ENCODE assay signal across 14 cellular contexts in genomic region chr14:104019806-104020205, GRCh38.
DNase-seq lines count a peak whose midpoint lies in the region; ATAC-seq and TF ChIP-seq lines count a peak whose summit lies in the region.
"Had no signal": no experiment of that assay in that cellular context is flagged by ENCODE, and none has a peak within 500 bp of the region (broad histone marks: within the 10 kb centered on the region; RNA-seq: fewer than 3 reads in every experiment).

No MANE protein-coding gene starts in this region.

- intact Hi-C loops in thyroid gland (cut with DNase I): no loop called here

- no peaks in the 10 kb centered on the region for H3K36me3 ChIP-seq in thyroid gland

- POLR2A ChIA-PET in WTC11 (lab: Charles Lee): interaction anchor here (0.5 kb wide), 1 partner anchor 51 kb away, joined by 3 read pairs; no protein-coding TSS in a partner anchor

- H3K4me3 ChIP-seq in LNCaP clone FGC (ENCODE audit: low read depth, low read length) (no peak overlapping the region), epithelial cell of proximal tubule (ENCODE audit: low read depth, low read length) (no peak overlapping the region), thyroid gland (replicated peaks in 1 of 3) (no peak overlapping the region)
- H3K4me3 ChIP-seq: BLaER1 treated with 17β-estradiol and CSF1 and Interleukin-3, amounts not matched to agents 10 nM and 100 nM; GM12878 had no signal

- no peak overlapping the region for H3K27ac Mint-ChIP-seq in WTC11
- H3K27ac Mint-ChIP-seq: B cell; CD8-positive, alpha-beta T cell had no signal

- no peaks in the 10 kb centered on the region for H3K4me1 Mint-ChIP-seq in WTC11
- H3K4me1 Mint-ChIP-seq: B cell had no signal

- no peaks in the 10 kb centered on the region; the same call in 1 of the 2 replicates for H3K27me3 Mint-ChIP-seq in WTC11 (ENCODE audit: low read depth)

- no peaks in the 10 kb centered on the region for H3K9me3 Mint-ChIP-seq in WTC11
- H3K9me3 Mint-ChIP-seq: CD8-positive, alpha-beta T cell had no signal

- H3K36me3 Mint-ChIP-seq in WTC11: no peaks in the 10 kb centered on the region
- H3K36me3 Mint-ChIP-seq: CD8-positive, alpha-beta T cell had no signal

- no peaks in the 10 kb centered on the region for H3K27me3 ChIP-seq in thyroid gland
- H3K27me3 ChIP-seq: BLaER1 treated with 17β-estradiol and CSF1 and Interleukin-3, amounts not matched to agents 10 nM and 100 nM had no signal

- H3K9me3 ChIP-seq in thyroid gland: no peaks in the 10 kb centered on the region
- H3K9me3 ChIP-seq: BLaER1 treated with 17β-estradiol and CSF1 and Interleukin-3, amounts not matched to agents 10 nM and 100 nM had no signal

- DNase-seq in LNCaP clone FGC (ENCODE audit: low read depth): no peak
- no peak for DNase-seq in WTC11 (ENCODE audit: low spot score)
- DNase-seq in epithelial cell of proximal tubule (ENCODE audit: low read depth): no peak
- no peak for DNase-seq in thyroid gland
- DNase-seq in stimulated activated CD4-positive, alpha-beta T cell treated with anti-CD3 and anti-CD28 coated beads, Interleukin-15, amount 100 ng/mL, for 24 hours: no peak
- DNase-seq in GF-D8 (lab: John Stamatoyannopoulos, UW): no peak
- DNase-seq: Calu3; CD8-positive, alpha-beta T cell; DMS79 treated with DMSO at 0.1 percent for 48 hours had no signal

- peak; percentile 44; the same call in 1 of the 2 replicates for ATAC-seq in WTC11
- ATAC-seq in HG02642 (IDR thresholded peaks at IDR 0.05; ENCODE audit: poor library complexity, unreplicated experiment): no peak
- ATAC-seq: CD8-positive, alpha-beta T cell; GM12878; HCT116 had no signal

- H3K4me3 Mint-ChIP-seq in WTC11: no peak overlapping the region
- H3K4me3 Mint-ChIP-seq: B cell; CD8-positive, alpha-beta T cell had no signal

- peak overlapping the region; percentile 23 to 45 (median 29) for H3K27ac ChIP-seq in thyroid gland
- H3K27ac ChIP-seq: BLaER1 treated with 17β-estradiol and CSF1 and Interleukin-3, amounts not matched to agents 10 nM and 100 nM had no signal

- 0 out of 2 replicates have a peak, but pooled peaks have one; percentile 2 for TF ChIP-seq CTCF in LNCaP clone FGC (IDR thresholded peaks at IDR 0.05; ENCODE audit: control insufficient read depth, extremely low read depth, insufficient read depth)
- no peak for TF ChIP-seq CTCF in WTC11 (IDR thresholded peaks at IDR 0.05)
- peak; percentile 15 for TF ChIP-seq CTCF in epithelial cell of proximal tubule (conservative IDR thresholded peaks at IDR 0.05; ENCODE audit: low read depth, low read length)
- no peak for TF ChIP-seq CTCF in thyroid gland (IDR thresholded peaks at IDR 0.05)

- TF ChIP-seq POLR2A in thyroid gland (IDR thresholded peaks at IDR 0.05): no peak

- WGBS in thyroid gland, 2 donors: 73 to 92% methylated on average over 7 of the region's 7 CpGs

- CTCF ChIA-PET in WTC11 (lab: Charles Lee): interaction anchor here (3.0 kb wide), 1 partner anchor 58 kb away, joined by 11 read pairs; no protein-coding TSS in a partner anchor

- H3K4me1 ChIP-seq in thyroid gland: peaks cover 38 to 45% of the 10 kb centered on the region in 2 donors

TF ChIP-seq in WTC11, 78 proteins besides CTCF, POLR2A, EP300 and RAD21:
- TF ChIP-seq SOX15 (CRISPR knock-in tag; IDR thresholded peaks at IDR 0.05): no peak
- no peak for TF ChIP-seq RELA (CRISPR knock-in tag; IDR thresholded peaks at IDR 0.05; ENCODE audit: borderline replicate concordance)
- TF ChIP-seq, protein P1, sequence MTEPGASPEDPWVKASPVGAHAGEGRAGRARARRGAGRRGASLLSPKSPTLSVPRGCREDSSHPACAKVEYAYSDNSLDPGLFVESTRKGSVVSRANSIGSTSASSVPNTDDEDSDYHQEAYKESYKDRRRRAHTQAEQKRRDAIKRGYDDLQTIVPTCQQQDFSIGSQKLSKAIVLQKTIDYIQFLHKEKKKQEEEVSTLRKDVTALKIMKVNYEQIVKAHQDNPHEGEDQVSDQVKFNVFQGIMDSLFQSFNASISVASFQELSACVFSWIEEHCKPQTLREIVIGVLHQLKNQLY (CRISPR knock-in tag; IDR thresholded peaks at IDR 0.05): no peak
- TF ChIP-seq, protein P2, sequence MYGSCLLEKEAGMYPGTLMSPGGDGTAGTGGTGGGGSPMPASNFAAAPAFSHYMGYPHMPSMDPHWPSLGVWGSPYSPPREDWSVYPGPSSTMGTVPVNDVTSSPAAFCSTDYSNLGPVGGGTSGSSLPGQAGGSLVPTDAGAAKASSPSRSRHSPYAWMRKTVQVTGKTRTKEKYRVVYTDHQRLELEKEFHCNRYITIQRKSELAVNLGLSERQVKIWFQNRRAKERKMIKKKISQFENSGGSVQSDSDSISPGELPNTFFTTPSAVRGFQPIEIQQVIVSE (CRISPR knock-in tag; IDR thresholded peaks at IDR 0.05; ENCODE audit: borderline replicate concordance): no peak
- no peak for TF ChIP-seq TEAD1 (CRISPR knock-in tag; IDR thresholded peaks at IDR 0.05)
- TF ChIP-seq, protein P3, sequence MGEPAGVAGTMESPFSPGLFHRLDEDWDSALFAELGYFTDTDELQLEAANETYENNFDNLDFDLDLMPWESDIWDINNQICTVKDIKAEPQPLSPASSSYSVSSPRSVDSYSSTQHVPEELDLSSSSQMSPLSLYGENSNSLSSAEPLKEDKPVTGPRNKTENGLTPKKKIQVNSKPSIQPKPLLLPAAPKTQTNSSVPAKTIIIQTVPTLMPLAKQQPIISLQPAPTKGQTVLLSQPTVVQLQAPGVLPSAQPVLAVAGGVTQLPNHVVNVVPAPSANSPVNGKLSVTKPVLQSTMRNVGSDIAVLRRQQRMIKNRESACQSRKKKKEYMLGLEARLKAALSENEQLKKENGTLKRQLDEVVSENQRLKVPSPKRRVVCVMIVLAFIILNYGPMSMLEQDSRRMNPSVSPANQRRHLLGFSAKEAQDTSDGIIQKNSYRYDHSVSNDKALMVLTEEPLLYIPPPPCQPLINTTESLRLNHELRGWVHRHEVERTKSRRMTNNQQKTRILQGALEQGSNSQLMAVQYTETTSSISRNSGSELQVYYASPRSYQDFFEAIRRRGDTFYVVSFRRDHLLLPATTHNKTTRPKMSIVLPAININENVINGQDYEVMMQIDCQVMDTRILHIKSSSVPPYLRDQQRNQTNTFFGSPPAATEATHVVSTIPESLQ (CRISPR knock-in tag; IDR thresholded peaks at IDR 0.05): no peak
- TF ChIP-seq FOXP1 (CRISPR knock-in tag; IDR thresholded peaks at IDR 0.05; ENCODE audit: borderline replicate concordance): no peak
- TF ChIP-seq, protein P4, sequence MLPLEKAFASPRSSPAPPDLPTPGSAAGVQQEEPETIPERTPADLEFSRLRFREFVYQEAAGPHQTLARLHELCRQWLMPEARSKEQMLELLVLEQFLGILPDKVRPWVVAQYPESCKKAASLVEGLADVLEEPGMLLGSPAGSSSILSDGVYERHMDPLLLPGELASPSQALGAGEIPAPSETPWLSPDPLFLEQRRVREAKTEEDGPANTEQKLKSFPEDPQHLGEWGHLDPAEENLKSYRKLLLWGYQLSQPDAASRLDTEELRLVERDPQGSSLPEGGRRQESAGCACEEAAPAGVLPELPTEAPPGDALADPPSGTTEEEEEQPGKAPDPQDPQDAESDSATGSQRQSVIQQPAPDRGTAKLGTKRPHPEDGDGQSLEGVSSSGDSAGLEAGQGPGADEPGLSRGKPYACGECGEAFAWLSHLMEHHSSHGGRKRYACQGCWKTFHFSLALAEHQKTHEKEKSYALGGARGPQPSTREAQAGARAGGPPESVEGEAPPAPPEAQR (CRISPR knock-in tag; IDR thresholded peaks at IDR 0.05): no peak
- no peak for TF ChIP-seq IRF1 (CRISPR knock-in tag; IDR thresholded peaks at IDR 0.05)
- no peak for TF ChIP-seq TP53 (CRISPR knock-in tag; IDR thresholded peaks at IDR 0.05)
- TF ChIP-seq E2F5 (CRISPR knock-in tag; IDR thresholded peaks at IDR 0.05): no peak
- TF ChIP-seq ELF4 (CRISPR knock-in tag; IDR thresholded peaks at IDR 0.05; ENCODE audit: low read depth): no peak
- no peak for TF ChIP-seq GTF2I (CRISPR knock-in tag; conservative IDR thresholded peaks at IDR 0.05)
- TF ChIP-seq HMGA2 (CRISPR knock-in tag; IDR thresholded peaks at IDR 0.05): no peak

Comparison
In these comparisons a context has a peak if more than half of its experiments do, and no peak if none do; other contexts are left out.
1. CTCF ChIP-seq: peak in LNCaP clone FGC (single experiment) and epithelial cell of proximal tubule (single experiment); none in WTC11 (single experiment) and thyroid gland (0 of 6).